21 cellular contexts compared by ENCODE assay signal in genomic region chr10:11297136-11297535, GRCh38.
DNase-seq lines count a peak whose midpoint lies in the region; ATAC-seq and TF ChIP-seq lines count a peak whose summit lies in the region.
"Had no signal": no experiment of that assay in that cellular context is flagged by ENCODE, and none has a peak within 500 bp of the region (broad histone marks: within the 10 kb centered on the region; RNA-seq: fewer than 3 reads in every experiment).

No MANE protein-coding gene starts in this region.

- POLR2A ChIA-PET in activated CD8-positive, alpha-beta T cell treated with anti-CD3 and anti-CD28 coated beads for 36 hours (lab: Charles Lee), result interaction anchor here (1.3 to 2.0 kb wide), 2 partner anchors 8 to 14 kb away, joined by 5 read pairs; no protein-coding TSS in a partner anchor

- TF ChIP-seq CTCF in activated CD8-positive, alpha-beta T cell treated with anti-CD3 and anti-CD28 coated beads for 36 hours (IDR thresholded peaks at IDR 0.05), result no peak

- peaks cover 18% of the 10 kb centered on the region for H3K4me1 Mint-ChIP-seq in activated naive CD4-positive, alpha-beta T cell treated with anti-CD3 and anti-CD28 coated beads for 36 hours (ENCODE audit: low read depth)
- peaks cover 39% of the 10 kb centered on the region for H3K4me1 Mint-ChIP-seq in activated CD8-positive, alpha-beta T cell treated with anti-CD3 and anti-CD28 coated beads for 36 hours (ENCODE audit: low read depth)
- H3K4me1 Mint-ChIP-seq in stimulated activated naive CD8-positive, alpha-beta T cell treated with anti-CD3 and anti-CD28 coated beads, Interleukin-15, amount 100 ng/mL, for 72 hours, result peaks cover 55% of the 10 kb centered on the region

- no peak overlapping the region for H3K4me3 Mint-ChIP-seq in activated naive CD4-positive, alpha-beta T cell treated with anti-CD3 and anti-CD28 coated beads for 36 hours
- H3K4me3 Mint-ChIP-seq in activated CD8-positive, alpha-beta T cell treated with anti-CD3 and anti-CD28 coated beads for 36 hours, result no peak overlapping the region
- no peak overlapping the region for H3K4me3 Mint-ChIP-seq in stimulated activated naive CD8-positive, alpha-beta T cell treated with anti-CD3 and anti-CD28 coated beads, Interleukin-15, amount 100 ng/mL, for 72 hours
- H3K4me3 Mint-ChIP-seq: brain, nephron had no signal

- no peaks in the 10 kb centered on the region for H3K9me3 Mint-ChIP-seq in activated naive CD4-positive, alpha-beta T cell treated with anti-CD3 and anti-CD28 coated beads for 36 hours
- H3K9me3 Mint-ChIP-seq in activated CD8-positive, alpha-beta T cell treated with anti-CD3 and anti-CD28 coated beads for 36 hours, result no peaks in the 10 kb centered on the region
- peaks cover 0 to 6% of the 10 kb centered on the region in 2 donors for H3K9me3 Mint-ChIP-seq in stimulated activated naive CD8-positive, alpha-beta T cell treated with anti-CD3 and anti-CD28 coated beads, Interleukin-15, amount 100 ng/mL, for 72 hours
- H3K9me3 Mint-ChIP-seq: nephron had no signal

- CTCF ChIA-PET in activated naive CD4-positive, alpha-beta T cell treated with anti-CD3 and anti-CD28 coated beads for 36 hours (lab: Charles Lee), result interaction anchor here (0.5 kb wide), 1 partner anchor 17 kb away, joined by 3 read pairs; no protein-coding TSS in a partner anchor
- CTCF ChIA-PET in activated CD8-positive, alpha-beta T cell treated with anti-CD3 and anti-CD28 coated beads for 36 hours (lab: Charles Lee), result no interaction called here

- H3K27ac Mint-ChIP-seq in activated naive CD4-positive, alpha-beta T cell treated with anti-CD3 and anti-CD28 coated beads for 36 hours, result peak overlapping the region; percentile 60
- H3K27ac Mint-ChIP-seq in activated CD8-positive, alpha-beta T cell treated with anti-CD3 and anti-CD28 coated beads for 36 hours, result peak overlapping the region; percentile 55
- H3K27ac Mint-ChIP-seq in stimulated activated naive CD8-positive, alpha-beta T cell treated with anti-CD3 and anti-CD28 coated beads, Interleukin-15, amount 100 ng/mL, for 72 hours, result peak overlapping the region; percentile 13 to 30
- H3K27ac Mint-ChIP-seq: nephron had no signal

- no peak for DNase-seq in activated naive CD4-positive, alpha-beta T cell treated with anti-CD3 and anti-CD28 coated beads for 36 hours
- DNase-seq in activated naive CD4-positive, alpha-beta T cell treated with anti-CD3 and anti-CD28 coated beads, Interleukin-2, amount 50 U/mL, for 16 hours, result no peak
- DNase-seq in activated CD8-positive, alpha-beta T cell treated with anti-CD3 and anti-CD28 coated beads for 36 hours, result no peak
- peak; percentile 7 for DNase-seq in epidermal melanocyte (ENCODE audit: insufficient read length, low spot score)
- DNase-seq in stimulated activated naive CD8-positive, alpha-beta T cell treated with anti-CD3 and anti-CD28 coated beads, Interleukin-15, amount 100 ng/mL, for 72 hours, result no peak
- no peak for DNase-seq in NCI-H2227 treated with DMSO at 0.1 percent for 48 hours (lab: John Stamatoyannopoulos, UW)
- DNase-seq in HuH-7 (ENCODE audit: low spot score), result no peak
- DNase-seq: cortex of kidney, DND-41, foreskin melanocyte, hypothalamus, mesenchymal stem cell, MG63, NCI-H146, NCI-H748 treated with DMSO at 0.1 percent for 48 hours, Right ventricle myocardium superior, spleen, testis had no signal

- no peak for ATAC-seq in activated CD8-positive, alpha-beta T cell treated with anti-CD3 and anti-CD28 coated beads for 36 hours
- ATAC-seq in stimulated activated naive CD8-positive, alpha-beta T cell treated with anti-CD3 and anti-CD28 coated beads, Interleukin-15, amount 100 ng/mL, for 72 hours, result no peak
- ATAC-seq in HG02571 (IDR thresholded peaks at IDR 0.05; ENCODE audit: unreplicated experiment), result no peak

- no peaks in the 10 kb centered on the region for H3K27me3 Mint-ChIP-seq in activated naive CD4-positive, alpha-beta T cell treated with anti-CD3 and anti-CD28 coated beads for 36 hours (ENCODE audit: low read depth)
- H3K27me3 Mint-ChIP-seq in activated CD8-positive, alpha-beta T cell treated with anti-CD3 and anti-CD28 coated beads for 36 hours, result no peaks in the 10 kb centered on the region
- H3K27me3 Mint-ChIP-seq in stimulated activated naive CD8-positive, alpha-beta T cell treated with anti-CD3 and anti-CD28 coated beads, Interleukin-15, amount 100 ng/mL, for 72 hours, result no peaks in the 10 kb centered on the region
- H3K27me3 Mint-ChIP-seq: brain had no signal

- peaks cover 45% of the 10 kb centered on the region for H3K36me3 Mint-ChIP-seq in activated naive CD4-positive, alpha-beta T cell treated with anti-CD3 and anti-CD28 coated beads for 36 hours (ENCODE audit: low read depth)
- peaks cover 86% of the 10 kb centered on the region for H3K36me3 Mint-ChIP-seq in activated CD8-positive, alpha-beta T cell treated with anti-CD3 and anti-CD28 coated beads for 36 hours (ENCODE audit: low read depth)

- intact Hi-C loops in activated naive CD4-positive, alpha-beta T cell treated with anti-CD3 and anti-CD28 coated beads for 36 hours (cut with micrococcal nuclease), result no loop called here
- intact Hi-C loops in activated CD8-positive, alpha-beta T cell treated with anti-CD3 and anti-CD28 coated beads for 36 hours (cut with micrococcal nuclease), result no loop called here
